Comparison of ENCODE assay signal across 10 cellular contexts in the genomic region with DNA sequence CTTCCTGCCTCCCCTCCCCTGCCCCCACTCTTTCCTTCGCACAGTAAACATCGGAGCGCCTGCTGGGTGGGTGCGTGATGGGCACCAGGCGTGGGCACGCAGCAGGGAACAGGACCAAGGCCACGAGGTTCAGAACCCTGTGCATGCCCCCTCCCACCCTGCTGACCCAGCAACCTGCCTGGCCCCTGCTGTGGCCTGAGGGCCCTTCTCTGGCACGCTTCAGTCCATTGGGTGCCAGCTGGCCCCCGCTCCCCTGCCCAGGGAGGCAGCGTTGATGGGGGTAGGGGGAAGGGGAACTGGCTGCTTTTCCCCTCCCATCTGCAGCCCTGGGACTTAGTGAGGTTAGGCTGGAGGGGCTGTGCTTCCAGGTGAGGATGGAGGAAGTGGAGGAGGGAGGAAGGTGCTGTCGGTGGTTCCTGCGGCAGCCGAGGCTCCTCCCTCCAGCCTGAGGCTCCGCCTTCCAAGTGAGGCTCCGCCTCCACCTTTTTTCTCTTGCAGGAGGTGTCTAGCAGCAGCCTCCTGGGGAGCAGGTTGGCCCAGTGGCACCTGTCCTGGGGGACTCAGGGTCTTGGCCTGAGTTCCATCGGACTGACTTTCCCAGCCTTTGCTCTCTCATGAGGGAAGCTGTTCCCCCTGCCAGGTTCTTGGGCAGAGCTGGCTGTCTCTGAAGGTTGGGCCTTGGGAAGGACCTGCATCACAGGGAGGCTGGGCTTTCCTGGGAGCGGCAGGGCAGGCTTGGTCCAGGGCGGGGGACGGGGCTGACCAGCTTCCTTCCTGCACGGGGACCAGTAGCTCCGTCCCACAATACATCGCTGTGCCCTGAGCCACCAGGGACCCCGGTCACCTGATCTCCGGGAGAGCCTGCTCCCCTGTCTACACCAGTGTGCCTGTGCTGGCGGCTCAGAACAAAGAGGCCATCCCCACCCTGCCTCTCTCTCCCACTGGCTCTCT. TPM values are rescaled to one million over a fixed set of nuclear protein-coding genes. Genes with fewer than 3 reads are reported as not detected.
DNase-seq lines count a peak whose midpoint lies in the region; ATAC-seq and TF ChIP-seq lines count a peak whose summit lies in the region.
"Had no signal": no experiment of that assay in that cellular context is flagged by ENCODE, and none has a peak within 500 bp of the region (broad histone marks: within the 10 kb centered on the region; RNA-seq: fewer than 3 reads in every experiment).

No MANE protein-coding gene starts in this region.

- ATAC-seq in upper lobe of left lung (ENCODE audit: low FRiP score in 2 of 2) (no peak), HG03432 (IDR thresholded peaks at IDR 0.05; ENCODE audit: unreplicated experiment) (no peak)

- TF ChIP-seq CTCF in upper lobe of left lung (IDR thresholded peaks at IDR 0.05) (no peak), brain microvascular endothelial cell (IDR thresholded peaks at IDR 0.05; ENCODE audit: low read depth, low read length, missing control alignments) (no peak)

- H3K36me3 ChIP-seq in muscle layer of colon (ENCODE audit: insufficient read depth, low read length) (peaks cover 24% of the 10 kb centered on the region), upper lobe of left lung (peaks cover 10 to 57% (median 31%) of the 10 kb centered on the region in 4 donors), brain microvascular endothelial cell (replicated peaks) (peaks cover 30% of the 10 kb centered on the region)

- DNase-seq in activated CD8-positive, alpha-beta memory T cell treated with anti-CD3 and anti-CD28 coated beads for 24 hours, result peak; percentile 74
- no peak for DNase-seq in activated CD8-positive, alpha-beta memory T cell treated with anti-CD3 and anti-CD28 coated beads, Interleukin-2, amount 50 U/mL, for 4 hours
- DNase-seq in cerebellum (ENCODE audit: low spot score) (peak; percentile 83), upper lobe of left lung (peak; percentile 34 to 62), brain microvascular endothelial cell (no peak), A172 (ENCODE audit: low spot score) (no peak)
- DNase-seq: AML-193, NCI-H146 had no signal

- no peak for TF ChIP-seq POLR2A in upper lobe of left lung (IDR thresholded peaks at IDR 0.05)

- H3K27ac ChIP-seq in muscle layer of colon (ENCODE audit: low read depth, low read length) (peak overlapping the region; percentile 64), upper lobe of left lung (peak overlapping the region in 3 of 4 donors; percentile 46 to 76 (median 48)), brain microvascular endothelial cell (no peak overlapping the region)

- H3K9me3 ChIP-seq in muscle layer of colon (ENCODE audit: low read length) (no peaks in the 10 kb centered on the region), upper lobe of left lung (no peaks in the 10 kb centered on the region)

- H3K27me3 ChIP-seq in muscle layer of colon (ENCODE audit: control insufficient read depth in 1 of 2, insufficient read depth in 2 of 2, low read length in 2 of 2), result no peaks in the 10 kb centered on the region
- no peaks in the 10 kb centered on the region for H3K27me3 ChIP-seq in upper lobe of left lung
- H3K27me3 ChIP-seq in brain microvascular endothelial cell (replicated peaks), result no peaks in the 10 kb centered on the region

- no peak overlapping the region for H3K4me3 ChIP-seq in muscle layer of colon (ENCODE audit: low read depth in 1 of 2, low read length in 2 of 2)
- H3K4me3 ChIP-seq in upper lobe of left lung, result peak overlapping the region in 1 of 4 donors; percentile 28
- H3K4me3 ChIP-seq in brain microvascular endothelial cell (ENCODE audit: low read depth, low read length), result no peak overlapping the region

- in situ Hi-C loops in brain microvascular endothelial cell (cut with HindIII; ENCODE audit: low pct_ligation_motif_present, low sequenced_read_pairs), result no loop called here

- peak overlapping the region; percentile 49 for H3K9ac ChIP-seq in muscle layer of colon (ENCODE audit: low read length)

- WGBS in upper lobe of left lung, 2 donors, result 63 to 72% methylated on average over 13 to 24 of the region's 25 CpGs

- TF ChIP-seq EP300 in upper lobe of left lung (IDR thresholded peaks at IDR 0.05), result no peak

- H3K4me1 ChIP-seq in muscle layer of colon (ENCODE audit: insufficient read depth, low read length) (peaks cover 73% of the 10 kb centered on the region), upper lobe of left lung (peaks cover 34 to 50% (median 45%) of the 10 kb centered on the region in 4 donors)

RNA-seq across cellular contexts. Expression of gene PIAS4, which starts 7.3 kb away (rescaled TPM):
- total RNA-seq in cerebellum, result 19.1 TPM
- 10 to 100 TPM; 13.7 to 53.4 (median 21.9) TPM for total RNA-seq in upper lobe of left lung
- total RNA-seq in A172 (2014; rRNA removed; shearing (Covaris generic)), result 28.7 and 33.9 TPM in 2 replicates

RNA-seq across cellular contexts. Expression of gene EEF2, which starts 29.6 kb away (rescaled TPM):
- total RNA-seq in cerebellum (1,068 TPM), upper lobe of left lung (1,000 to 10,000 TPM; 1,167 to 2,562 (median 1,758) TPM)
- 1,286 and 1,342 TPM in 2 replicates for total RNA-seq in A172 (2014; rRNA removed; shearing (Covaris generic))

RNA-seq across cellular contexts. Expression of gene DAPK3, which starts 43.9 kb away (rescaled TPM):
- 45.4 TPM for total RNA-seq in cerebellum
- 100 to 1,000 TPM in 1 of 6 donors, 10 to 100 TPM in 5; 54.3 to 107 (median 80.6) TPM for total RNA-seq in upper lobe of left lung
- 65.9 and 140 TPM in 2 replicates for total RNA-seq in A172 (2014; rRNA removed; shearing (Covaris generic))

RNA-seq across cellular contexts. Expression of gene ZBTB7A, which starts 51.9 kb away (rescaled TPM):
- total RNA-seq in cerebellum (3.5 TPM), upper lobe of left lung (100 to 1,000 TPM in 1 of 6 donors, 10 to 100 TPM in 5; 54.1 to 131 (median 72.6) TPM)
- total RNA-seq in A172 (2014; rRNA removed; shearing (Covaris generic)), result 15.8 and 16.4 TPM in 2 replicates

Comparison
In these comparisons a context has a peak if more than half of its experiments do, and no peak if none do; other contexts are left out.
1. DNase-seq: peak in activated CD8-positive, alpha-beta memory T cell treated with anti-CD3 and anti-CD28 coated beads for 24 hours (single experiment), cerebellum (single experiment) and upper lobe of left lung (2 of 2); none in activated CD8-positive, alpha-beta memory T cell treated with anti-CD3 and anti-CD28 coated beads, Interleukin-2, amount 50 U/mL, for 4 hours (single experiment), brain microvascular endothelial cell (single experiment) and A172 (single experiment).